In the genomic region with DNA sequence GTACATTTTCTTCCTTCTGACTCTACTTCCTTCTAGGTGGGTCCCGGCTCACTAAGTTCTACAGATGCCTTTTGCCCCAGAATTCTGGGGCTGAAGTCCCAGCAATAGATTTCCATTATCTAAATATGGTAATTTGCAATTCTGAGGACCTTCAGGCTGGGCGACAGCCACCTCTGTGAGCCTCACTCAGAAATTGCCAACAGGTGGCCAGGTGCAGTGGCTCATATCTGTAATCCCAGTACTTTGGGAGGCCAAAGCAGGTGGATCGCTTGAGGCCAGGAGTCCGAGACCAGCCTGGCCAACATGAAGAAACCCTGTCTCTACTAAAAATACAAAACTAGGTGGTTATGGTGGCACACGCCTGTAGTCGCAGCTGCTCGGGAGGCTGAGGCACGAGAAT, we compare ENCODE assay signal across 17 cellular contexts. TPM values are rescaled to one million over a fixed set of nuclear protein-coding genes. Genes with fewer than 3 reads are reported as not detected.
DNase-seq lines count a peak whose midpoint lies in the region; ATAC-seq, FAIRE-seq and TF ChIP-seq lines count a peak whose summit lies in the region.
"Had no signal": no experiment of that assay in that cellular context is flagged by ENCODE, and none has a peak within 500 bp of the region (broad histone marks: within the 10 kb centered on the region; RNA-seq: fewer than 3 reads in every experiment).

No MANE protein-coding gene starts in this region.

- H3K27me3 Mint-ChIP-seq in activated T-cell treated with anti-CD3 and anti-CD28 coated beads, Interleukin-2, amount 50 U/mL, for 24 hours, result no peaks in the 10 kb centered on the region
- no peaks in the 10 kb centered on the region for H3K27me3 Mint-ChIP-seq in activated naive CD8-positive, alpha-beta T cell treated with anti-CD3 and anti-CD28 coated beads, Interleukin-2, amount 10 ng/mL, durations not matched to agents 7 days and 5 days
- H3K27me3 Mint-ChIP-seq in progenitor cell of endocrine pancreas (no peaks in the 10 kb centered on the region), HFFc6 (ENCODE audit: insufficient read depth) (no peaks in the 10 kb centered on the region)

- FAIRE-seq in frontal cortex (lab: Jason Lieb, UNC), result no peak
- FAIRE-seq: bronchial epithelial cell, endometrium, HepG2 had no signal

- POLR2A ChIA-PET in activated naive CD8-positive, alpha-beta T cell treated with anti-CD3 and anti-CD28 coated beads, Interleukin-2, amount 10 ng/mL, durations not matched to agents 7 days and 5 days (lab: Charles Lee), result interaction anchor here (0.7 to 4.3 kb wide), 12 partner anchors 14 to 67 kb away, joined by 3 to 66 read pairs (median 6); a partner anchor contains a TSS

- WGBS in aorta, 2 donors, result 96 to 97% methylated on average over 8 of the region's 8 CpGs

- H3K27ac ChIP-seq in KOPT-K1 (ENCODE audit: low read depth, low read length, poor library complexity, severe bottlenecking) (peak overlapping the region; percentile 20), aorta (ENCODE audit: low read depth in 1 of 2, low read length in 2 of 2) (no peak overlapping the region)
- H3K27ac ChIP-seq: gastroesophageal sphincter, SK-N-MC, WERI-Rb-1 had no signal

- H3K36me3 ChIP-seq in KOPT-K1 (ENCODE audit: insufficient read depth, low read length) (no peaks in the 10 kb centered on the region), aorta (ENCODE audit: control insufficient read depth in 1 of 2, insufficient read depth in 2 of 2, low read length in 1 of 2) (no peaks in the 10 kb centered on the region)
- H3K36me3 ChIP-seq: WERI-Rb-1 had no signal

- H3K4me1 Mint-ChIP-seq in activated T-cell treated with anti-CD3 and anti-CD28 coated beads, Interleukin-2, amount 50 U/mL, for 24 hours (ENCODE audit: low read depth), result peaks cover 80% of the 10 kb centered on the region
- peaks cover 59% of the 10 kb centered on the region for H3K4me1 Mint-ChIP-seq in activated naive CD8-positive, alpha-beta T cell treated with anti-CD3 and anti-CD28 coated beads, Interleukin-2, amount 10 ng/mL, durations not matched to agents 7 days and 5 days
- peaks cover 33% of the 10 kb centered on the region for H3K4me1 Mint-ChIP-seq in progenitor cell of endocrine pancreas (ENCODE audit: low read depth)
- 0 out of 2 replicates have a peak, but pooled peaks cover 7% of the 10 kb centered on the region for H3K4me1 Mint-ChIP-seq in HFFc6 (ENCODE audit: low read depth)

- no peak for DNase-seq in activated T-cell treated with anti-CD3 and anti-CD28 coated beads, Interleukin-2, amount 50 U/mL, for 24 hours
- DNase-seq in activated T-cell treated with anti-CD3 and anti-CD28 coated beads for 4 hours (no peak), progenitor cell of endocrine pancreas (ENCODE audit: low spot score, unreplicated experiment) (no peak), HFFc6 (no peak), frontal cortex (ENCODE audit: low spot score in 2 of 2) (no peak), aorta (no peak)
- DNase-seq in activated naive CD8-positive, alpha-beta T cell treated with anti-CD3 and anti-CD28 coated beads, Interleukin-2, amount 10 ng/mL, durations not matched to agents 7 days and 5 days, result no peak
- DNase-seq: DMS 273 treated with DMSO at 0.1 percent for 48 hours; H7; stimulated activated CD4-positive, alpha-beta T cell treated with anti-CD3 and anti-CD28 coated beads, Interleukin-4, amount 100 ng/mL, for 4 hours; WERI-Rb-1 had no signal

- no peak for TF ChIP-seq CTCF in progenitor cell of endocrine pancreas (IDR thresholded peaks at IDR 0.05; ENCODE audit: unreplicated experiment)
- no peak for TF ChIP-seq CTCF in HFFc6 (IDR thresholded peaks at IDR 0.05)

- ATAC-seq in activated naive CD8-positive, alpha-beta T cell treated with anti-CD3 and anti-CD28 coated beads, Interleukin-2, amount 10 ng/mL, durations not matched to agents 7 days and 5 days (ENCODE audit: low read depth), result no peak
- no peak for ATAC-seq in aorta (ENCODE audit: low FRiP score)
- ATAC-seq: HepG2 had no signal

- H3K9me3 ChIP-seq in KOPT-K1 (ENCODE audit: insufficient read depth, low read length, poor library complexity, severe bottlenecking) (no peaks in the 10 kb centered on the region), aorta (ENCODE audit: control insufficient read depth, low read length) (no peaks in the 10 kb centered on the region)
- H3K9me3 ChIP-seq: gastroesophageal sphincter had no signal

- no peak overlapping the region for H3K4me3 ChIP-seq in aorta (ENCODE audit: low read length in 2 of 2)
- H3K4me3 ChIP-seq: gastroesophageal sphincter, SK-N-MC had no signal

- H3K27me3 ChIP-seq in aorta (ENCODE audit: control insufficient read depth in 1 of 2, insufficient read depth in 2 of 2, low read length in 1 of 2), result no peaks in the 10 kb centered on the region
- H3K27me3 ChIP-seq: gastroesophageal sphincter had no signal

- peak overlapping the region; percentile 91 for H3K27ac Mint-ChIP-seq in activated T-cell treated with anti-CD3 and anti-CD28 coated beads, Interleukin-2, amount 50 U/mL, for 24 hours
- H3K27ac Mint-ChIP-seq in activated naive CD8-positive, alpha-beta T cell treated with anti-CD3 and anti-CD28 coated beads, Interleukin-2, amount 10 ng/mL, durations not matched to agents 7 days and 5 days, result peak overlapping the region; percentile 85
- H3K27ac Mint-ChIP-seq in progenitor cell of endocrine pancreas (peak overlapping the region; percentile 91), HFFc6 (no peak overlapping the region)

- intact Hi-C loops in aorta (cut with DNase I), result no loop called here

- H3K9me3 Mint-ChIP-seq in activated T-cell treated with anti-CD3 and anti-CD28 coated beads, Interleukin-2, amount 50 U/mL, for 24 hours, result no peaks in the 10 kb centered on the region
- no peaks in the 10 kb centered on the region for H3K9me3 Mint-ChIP-seq in activated naive CD8-positive, alpha-beta T cell treated with anti-CD3 and anti-CD28 coated beads, Interleukin-2, amount 10 ng/mL, durations not matched to agents 7 days and 5 days
- H3K9me3 Mint-ChIP-seq in progenitor cell of endocrine pancreas (ENCODE audit: low read depth) (no peaks in the 10 kb centered on the region), HFFc6 (no peaks in the 10 kb centered on the region)

- no peaks in the 10 kb centered on the region for H3K4me1 ChIP-seq in aorta (ENCODE audit: control insufficient read depth in 1 of 2, insufficient read depth in 2 of 2, low read length in 2 of 2)

- H3K36me3 Mint-ChIP-seq in activated T-cell treated with anti-CD3 and anti-CD28 coated beads, Interleukin-2, amount 50 U/mL, for 24 hours (ENCODE audit: low read depth), result peaks cover 55% of the 10 kb centered on the region
- H3K36me3 Mint-ChIP-seq in activated naive CD8-positive, alpha-beta T cell treated with anti-CD3 and anti-CD28 coated beads, Interleukin-2, amount 10 ng/mL, durations not matched to agents 7 days and 5 days, result peaks cover 26% of the 10 kb centered on the region
- peaks cover 5% of the 10 kb centered on the region for H3K36me3 Mint-ChIP-seq in progenitor cell of endocrine pancreas (ENCODE audit: insufficient read depth)
- no peaks in the 10 kb centered on the region; the same call in 1 of the 2 replicates for H3K36me3 Mint-ChIP-seq in HFFc6 (ENCODE audit: low read depth)

- peak overlapping the region; percentile 59 for H3K4me3 Mint-ChIP-seq in activated T-cell treated with anti-CD3 and anti-CD28 coated beads, Interleukin-2, amount 50 U/mL, for 24 hours
- peak overlapping the region; percentile 60 for H3K4me3 Mint-ChIP-seq in activated naive CD8-positive, alpha-beta T cell treated with anti-CD3 and anti-CD28 coated beads, Interleukin-2, amount 10 ng/mL, durations not matched to agents 7 days and 5 days
- H3K4me3 Mint-ChIP-seq in progenitor cell of endocrine pancreas (ENCODE audit: low read depth), result no peak overlapping the region
- no peak overlapping the region for H3K4me3 Mint-ChIP-seq in HFFc6

RNA-seq across cellular contexts. Expression of a gene that starts 23.7 kb away (rescaled TPM):
- total RNA-seq in activated naive CD8-positive, alpha-beta T cell treated with anti-CD3 and anti-CD28 coated beads, Interleukin-2, amount 10 ng/mL, durations not matched to agents 7 days and 5 days, result 10 to 100 TPM; 78.6 to 86.5 TPM
- total RNA-seq in progenitor cell of endocrine pancreas (31.6 and 36.1 TPM in 2 replicates), frontal cortex (14.7 TPM), aorta (10 to 100 TPM; 42.5 to 52.0 TPM)
- 10 to 100 TPM; 21.1 to 34.0 (median 30.2) TPM for total RNA-seq in HFFc6 (2021; fragmentation: NEBNext Ultra II Directional; extraction: Animal tissue kit (Norgen Biotek cat#: 25700))
- polyA plus RNA-seq in aorta, result 10 to 100 TPM; 38.9 to 71.5 TPM

Comparison
In these comparisons a context has a peak if more than half of its experiments do, and no peak if none do; other contexts are left out.
1. H3K4me3 Mint-ChIP-seq: peak in activated T-cell treated with anti-CD3 and anti-CD28 coated beads, Interleukin-2, amount 50 U/mL, for 24 hours (single experiment) and activated naive CD8-positive, alpha-beta T cell treated with anti-CD3 and anti-CD28 coated beads, Interleukin-2, amount 10 ng/mL, durations not matched to agents 7 days and 5 days (single experiment); none in progenitor cell of endocrine pancreas (single experiment) and HFFc6 (single experiment).